Comparison of ENCODE assay signal across 2 cellular contexts in the genomic region with DNA sequence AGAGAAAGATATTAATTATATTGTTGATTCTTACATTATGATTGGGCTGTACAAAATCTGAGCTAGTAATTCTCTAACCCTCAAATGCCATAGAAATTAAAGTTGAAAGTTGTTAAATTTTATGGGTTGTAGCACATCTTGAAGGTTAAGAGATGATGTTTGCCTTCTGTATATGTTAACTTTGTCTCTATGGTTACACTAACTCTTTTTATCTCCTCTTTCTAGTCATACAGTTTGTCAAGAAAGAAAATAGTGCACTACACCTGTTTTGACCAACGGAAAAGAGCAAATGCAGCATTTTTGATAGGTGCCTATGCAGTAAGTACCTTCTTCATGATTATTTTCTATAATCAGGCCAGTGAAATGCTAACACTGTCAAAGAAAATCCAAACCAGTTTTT.
A peak's percentile ranks its signal among the peaks of the same experiment; 100 is the strongest.
TF ChIP-seq lines count a peak whose summit lies in the region.

No MANE protein-coding gene starts in this region.

TF ChIP-seq in HepG2, 621 proteins besides CTCF, POLR2A, EP300 and RAD21:
- TF ChIP-seq MAFK (conservative IDR thresholded peaks at IDR 0.05 in 1 of 2, IDR thresholded peaks at IDR 0.05 in 1 of 2; ENCODE audit: low read length in 2 of 2) (peak in 1 of 2 experiments; percentile 28; a peak in 1 of 4 replicates), MAFF (IDR thresholded peaks at IDR 0.05; ENCODE audit: low read depth, low read length) (peak; percentile 24; the same call in 1 of the 2 replicates), ZSCAN25 (CRISPR knock-in tag; IDR thresholded peaks at IDR 0.05) (no peak)

TF ChIP-seq in K562, 482 proteins besides CTCF, POLR2A, EP300 and RAD21:
- TF ChIP-seq RBBP5 (IDR thresholded peaks at IDR 0.05; ENCODE audit: borderline replicate concordance, insufficient read depth, low read length, poor library complexity, severe bottlenecking) = no peak
- TF ChIP-seq C11orf30 (IDR thresholded peaks at IDR 0.05; ENCODE audit: low read depth) = peak; percentile 26; the same call in 1 of the 2 replicates
- TF ChIP-seq ZNF316 (IDR thresholded peaks at IDR 0.05) = peak; percentile 37; the same call in 1 of the 2 replicates
- TF ChIP-seq MTA3 (IDR thresholded peaks at IDR 0.05; ENCODE audit: borderline replicate concordance) = no peak
- no peak for TF ChIP-seq NFE2 (IDR thresholded peaks at IDR 0.05; ENCODE audit: low read depth)
- 0 out of 2 replicates have a peak, but pooled peaks have one; percentile 13 for TF ChIP-seq RFX1 (IDR thresholded peaks at IDR 0.05)
